24 cellular contexts compared by ENCODE assay signal in genomic region chr15:82743810-82744209, GRCh38. TPM values are rescaled to one million over a fixed set of nuclear protein-coding genes. Genes with fewer than 3 reads are reported as not detected.
DNase-seq lines count a peak whose midpoint lies in the region; ATAC-seq, FAIRE-seq and TF ChIP-seq lines count a peak whose summit lies in the region.
"Had no signal": no experiment of that assay in that cellular context is flagged by ENCODE, and none has a peak within 500 bp of the region (broad histone marks: within the 10 kb centered on the region; RNA-seq: fewer than 3 reads in every experiment).

No MANE protein-coding gene starts in this region.

- peak overlapping the region; percentile 60 for H2BK120ac ChIP-seq in trophoblast cell (ENCODE audit: insufficient read depth, low read length, poor library complexity)

- H3K4me3 ChIP-seq in CD4-positive, CD25-positive, alpha-beta regulatory T cell (ENCODE audit: low read depth, low read length): no peak overlapping the region
- H3K4me3 ChIP-seq in trophoblast cell (ENCODE audit: low read depth, low read length): no peak overlapping the region
- H3K4me3 ChIP-seq: BLaER1, GM12878 had no signal

- H3K79me1 ChIP-seq in trophoblast cell (ENCODE audit: low read length): peaks cover 11% of the 10 kb centered on the region

- no peaks in the 10 kb centered on the region for H3K79me2 ChIP-seq in trophoblast cell (ENCODE audit: control insufficient read depth, insufficient read depth, low read length, poor library complexity)

- H3K36me3 Mint-ChIP-seq in CD4-positive, CD25-positive, alpha-beta regulatory T cell: no peaks in the 10 kb centered on the region
- H3K36me3 Mint-ChIP-seq: CD8-positive, alpha-beta T cell had no signal

- H2AK5ac ChIP-seq in trophoblast cell (ENCODE audit: low read length): no peak overlapping the region

- peaks cover 0 to 1% (median 0%) of the 10 kb centered on the region in 7 donors for H3K9me3 Mint-ChIP-seq in CD4-positive, CD25-positive, alpha-beta regulatory T cell
- H3K9me3 Mint-ChIP-seq: CD14-positive monocyte; CD4-positive, alpha-beta T cell; CD8-positive, alpha-beta T cell had no signal

- no peak overlapping the region for H3K23ac ChIP-seq in trophoblast cell (ENCODE audit: low read length)

- no peak overlapping the region for H3K14ac ChIP-seq in trophoblast cell (ENCODE audit: low read length)

- H3K27me3 Mint-ChIP-seq in CD4-positive, CD25-positive, alpha-beta regulatory T cell: no peaks in the 10 kb centered on the region
- H3K27me3 Mint-ChIP-seq: CD4-positive, alpha-beta T cell had no signal

- CTCF ChIA-PET in RWPE1 (lab: Yijun Ruan, JAX): interaction anchor here (0.6 to 0.7 kb wide), 2 partner anchors 16 to 166 kb away, joined by 3 to 6 read pairs; no protein-coding TSS in a partner anchor

- H3K27ac ChIP-seq in CD4-positive, CD25-positive, alpha-beta regulatory T cell (ENCODE audit: insufficient read depth, low read length, poor library complexity, severe bottlenecking): no peak overlapping the region
- H3K27ac ChIP-seq in RWPE1: peak overlapping the region; percentile 86; the same call in 1 of the 2 replicates
- no peak overlapping the region for H3K27ac ChIP-seq in trophoblast cell (ENCODE audit: low read depth, low read length)
- H3K27ac ChIP-seq: BLaER1 had no signal

- TF ChIP-seq CTCF in RWPE1 (conservative IDR thresholded peaks at IDR 0.05; ENCODE audit: low read depth): no peak

- H2BK12ac ChIP-seq in trophoblast cell (ENCODE audit: low read length): no peak overlapping the region

- H3K27me3 ChIP-seq in CD4-positive, CD25-positive, alpha-beta regulatory T cell (ENCODE audit: control insufficient read depth, insufficient read depth, low read length): no peaks in the 10 kb centered on the region
- H3K27me3 ChIP-seq in trophoblast cell (ENCODE audit: insufficient read depth, low read length): no peaks in the 10 kb centered on the region
- H3K27me3 ChIP-seq: BE2C, BLaER1 had no signal

- no peaks in the 10 kb centered on the region for H3K36me3 ChIP-seq in CD4-positive, CD25-positive, alpha-beta regulatory T cell (ENCODE audit: control insufficient read depth, insufficient read depth, low read length)
- no peaks in the 10 kb centered on the region for H3K36me3 ChIP-seq in trophoblast cell (ENCODE audit: control insufficient read depth in 1 of 2, insufficient read depth in 2 of 2, low read length in 2 of 2)
- H3K36me3 ChIP-seq: BE2C, BLaER1 had no signal

- H3K4me3 Mint-ChIP-seq in CD4-positive, CD25-positive, alpha-beta regulatory T cell: peak overlapping the region in 1 of 4 donors; percentile 7
- H3K4me3 Mint-ChIP-seq: CD14-positive monocyte; CD4-positive, alpha-beta T cell; CD8-positive, alpha-beta T cell had no signal

- peak overlapping the region; percentile 37 for H4K91ac ChIP-seq in trophoblast cell (ENCODE audit: low read depth, low read length)

- WGBS in trophoblast cell (ENCODE audit: extremely low coverage, insufficient coverage, insufficient read length): no CpG with 5 or more reads among the region's 1 CpG

- no peak overlapping the region for H2BK5ac ChIP-seq in trophoblast cell (ENCODE audit: low read depth, low read length, poor library complexity)

- H2AFZ ChIP-seq in trophoblast cell (ENCODE audit: insufficient read depth, low read length, poor library complexity): no peak overlapping the region

- H4K8ac ChIP-seq in trophoblast cell (ENCODE audit: low read depth, low read length): no peak overlapping the region

- H3K4ac ChIP-seq in trophoblast cell (ENCODE audit: low read depth, low read length): no peak overlapping the region

- peak overlapping the region in 2 of 3 donors; percentile 12 to 58 for H3K27ac Mint-ChIP-seq in CD4-positive, CD25-positive, alpha-beta regulatory T cell
- H3K27ac Mint-ChIP-seq: CD14-positive monocyte; CD4-positive, alpha-beta T cell; CD8-positive, alpha-beta T cell had no signal

- ATAC-seq in CD4-positive, CD25-positive, alpha-beta regulatory T cell (ENCODE audit: low read depth in 2 of 2): no peak
- ATAC-seq in GM21529 (IDR thresholded peaks at IDR 0.05; ENCODE audit: unreplicated experiment): no peak
- ATAC-seq: CD8-positive, alpha-beta T cell; GM12878 had no signal

- H3K4me2 ChIP-seq in trophoblast cell (ENCODE audit: low read length): no peak overlapping the region
- H3K4me2 ChIP-seq: BLaER1 had no signal

- no peak for DNase-seq in CD4-positive, CD25-positive, alpha-beta regulatory T cell
- DNase-seq in RWPE1 (ENCODE audit: low spot score) (no peak), trophoblast cell (no peak), iPS-NIHi11 (ENCODE audit: low spot score) (no peak), NCI-H2196 (lab: John Stamatoyannopoulos, UW; ENCODE audit: unreplicated experiment) (no peak)
- DNase-seq: 8988T; ACHN; BE2C; C1 segment of cervical spinal cord; Caco-2; Calu3; CD4-positive, alpha-beta T cell; CD8-positive, alpha-beta T cell; DMS79 treated with DMSO at 0.1 percent for 48 hours; GDM1 had no signal

- no peaks in the 10 kb centered on the region for H3K9me3 ChIP-seq in CD4-positive, CD25-positive, alpha-beta regulatory T cell (ENCODE audit: control insufficient read depth in 2 of 2, low read length in 2 of 2)
- H3K9me3 ChIP-seq in trophoblast cell (ENCODE audit: insufficient read depth, low read depth, low read length): no peaks in the 10 kb centered on the region
- H3K9me3 ChIP-seq: BE2C, BLaER1, Caco-2 had no signal

- FAIRE-seq in G401.6 (lab: Jason Lieb, UNC): peak; percentile 34
- FAIRE-seq: A204.1, D721Med, GM12878, GM12892, GM18507 had no signal

- POLR2A ChIA-PET in RWPE1 (lab: Yijun Ruan, JAX; ENCODE audit: low non-redundant PET): no interaction called here

- H3K4me1 Mint-ChIP-seq in CD4-positive, CD25-positive, alpha-beta regulatory T cell: peaks cover 0 to 11% (median 4%) of the 10 kb centered on the region in 4 donors
- H3K4me1 Mint-ChIP-seq: CD14-positive monocyte had no signal

- no peak overlapping the region for H4K12ac ChIP-seq in trophoblast cell (ENCODE audit: low read depth, low read length)

- H3K4me1 ChIP-seq in CD4-positive, CD25-positive, alpha-beta regulatory T cell (ENCODE audit: control insufficient read depth, insufficient read depth, low read length, poor library complexity, severe bottlenecking): no peaks in the 10 kb centered on the region
- H3K4me1 ChIP-seq in trophoblast cell (ENCODE audit: control insufficient read depth in 1 of 2, insufficient read depth in 2 of 2, low read length in 2 of 2): peaks cover 3 to 10% of the 10 kb centered on the region in 2 experiments
- H3K4me1 ChIP-seq: BE2C, BLaER1 had no signal

- no peak overlapping the region for H3K18ac ChIP-seq in trophoblast cell (ENCODE audit: low read length)

- H3K9ac ChIP-seq in trophoblast cell (ENCODE audit: low read length): no peak overlapping the region
- H3K9ac ChIP-seq: BLaER1 had no signal

RNA-seq across cellular contexts. Expression of gene AP3B2, which starts 34.1 kb away (rescaled TPM):
- 0.12 TPM for total RNA-seq in CD4-positive, CD25-positive, alpha-beta regulatory T cell
- polyA plus RNA-seq in CD4-positive, CD25-positive, alpha-beta regulatory T cell: under 1 TPM in 1 of 4 donors, not detected in 3; 0.23 TPM
- 1.5 and 1.6 TPM in 2 replicates for polyA plus RNA-seq in trophoblast cell (2013)
- total RNA-seq: GM12878 had no signal
- polyA plus RNA-seq: GM12878 had no signal
